ENCODE assay signal across 18 cellular contexts in the genomic region with DNA sequence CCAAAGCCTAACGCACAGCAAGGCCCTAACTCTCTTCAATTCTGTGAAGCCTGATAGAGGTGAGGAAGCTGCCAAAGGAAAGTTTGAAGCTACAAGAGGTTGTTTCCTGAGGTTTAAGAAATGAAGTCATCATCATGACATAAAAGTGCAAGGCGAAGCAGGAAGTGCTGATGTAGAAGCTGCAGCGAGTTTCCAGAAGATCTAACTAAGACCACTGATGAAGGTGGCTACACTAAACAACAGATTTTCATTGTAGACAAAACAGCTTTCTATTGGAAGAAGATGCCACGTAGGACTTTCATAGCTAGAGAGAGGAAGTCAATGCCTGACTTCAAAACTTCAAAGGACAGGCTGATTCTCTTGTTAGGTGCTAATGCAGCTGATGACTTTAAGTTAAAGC.
"Had no signal": no experiment of that assay in that cellular context is flagged by ENCODE, and none has a peak within 500 bp of the region (broad histone marks: within the 10 kb centered on the region; RNA-seq: fewer than 3 reads in every experiment).

No MANE protein-coding gene starts in this region.

- H3K4me1 Mint-ChIP-seq: IgD-negative memory B cell, WTC11 had no signal

- H3K27me3 Mint-ChIP-seq: activated CD4-positive, alpha-beta T cell treated with anti-CD3 and anti-CD28 coated beads, Interleukin-2, amount 10 ng/mL, durations not matched to agents 24 days and 14 days; T-helper 17 cell had no signal

- H3K27ac Mint-ChIP-seq: activated CD4-positive, alpha-beta T cell treated with anti-CD3 and anti-CD28 coated beads, Interleukin-2, amount 10 ng/mL, durations not matched to agents 24 days and 14 days; IgD-negative memory B cell; T-helper 17 cell; WTC11 had no signal

- ATAC-seq: T-helper 17 cell, WTC11 had no signal

- H3K36me3 Mint-ChIP-seq: WTC11 had no signal

- H3K4me3 Mint-ChIP-seq: activated CD4-positive, alpha-beta T cell treated with anti-CD3 and anti-CD28 coated beads, Interleukin-2, amount 10 ng/mL, durations not matched to agents 24 days and 14 days; IgD-negative memory B cell; T-helper 17 cell; WTC11 had no signal

- DNase-seq: activated CD4-positive, alpha-beta T cell treated with anti-CD3 and anti-CD28 coated beads, Interleukin-2, amount 10 ng/mL, durations not matched to agents 24 days and 14 days; activated CD4-positive, CD25-positive, alpha-beta regulatory T cell treated with anti-CD3 and anti-CD28 coated beads, Interleukin-2, amount 50 U/mL, for 72 hours; activated CD8-positive, alpha-beta memory T cell treated with anti-CD3 and anti-CD28 coated beads, Interleukin-2, amount 50 U/mL, for 48 hours; activated T-cell treated with anti-CD3 and anti-CD28 coated beads, Interleukin-2, amount 50 U/mL, for 1 hour; aorta; central memory CD4-positive, alpha-beta T cell; KG1; NCI-H1048; NCI-H2029; NCI-H345; NCI-H510A; NCI-H526 treated with DMSO at 0.1 percent for 48 hours; NCI-H82; SIG-M5; T-helper 17 cell; T-helper 9 cell had no signal

- H3K9me3 Mint-ChIP-seq: activated CD4-positive, alpha-beta T cell treated with anti-CD3 and anti-CD28 coated beads, Interleukin-2, amount 10 ng/mL, durations not matched to agents 24 days and 14 days had no signal
